ENCODE assay signal across 20 cellular contexts in genomic region chr13:20064128-20064527, GRCh38.
DNase-seq lines count a peak whose midpoint lies in the region; ATAC-seq and TF ChIP-seq lines count a peak whose summit lies in the region.
"Had no signal": no experiment of that assay in that cellular context is flagged by ENCODE, and none has a peak within 500 bp of the region (broad histone marks: within the 10 kb centered on the region; RNA-seq: fewer than 3 reads in every experiment).

No MANE protein-coding gene starts in this region.

- intact Hi-C loops in sciatic nerve (cut with DNase I), result no loop called here

- no peak for TF ChIP-seq POLR2A in NB4 (IDR thresholded peaks at IDR 0.05; ENCODE audit: extremely low read depth, insufficient read length)

- no peak overlapping the region for H3K4me3 ChIP-seq in NB4 (ENCODE audit: low read depth, low read length)
- H3K4me3 ChIP-seq: cardiac muscle cell, heart right ventricle, lung, sigmoid colon, SJCRH30, stomach, upper lobe of left lung had no signal

- no peak for TF ChIP-seq CTCF in NB4 (IDR thresholded peaks at IDR 0.05; ENCODE audit: low read depth, low read length)

- DNase-seq in NK-92 treated with Interleukin-12 subunit alpha and Interleukin-12 subunit beta, amount 100 ng/mL, for 24 hours (lab: John Stamatoyannopoulos, UW), result peak; percentile 18
- DNase-seq in NK-92 (lab: John Stamatoyannopoulos, UW; ENCODE audit: unreplicated experiment), result no peak
- DNase-seq in NB4 (ENCODE audit: low read depth), result peak; percentile 12
- DNase-seq in dermis microvascular lymphatic vessel endothelial cell (ENCODE audit: low read depth in 2 of 2), result peak; percentile 37 to 59
- DNase-seq in non-pigmented ciliary epithelial cell (ENCODE audit: low read depth), result peak; percentile 53
- DNase-seq in NCI-H1417 (lab: John Stamatoyannopoulos, UW), result no peak
- no peak for DNase-seq in medulla oblongata (ENCODE audit: extremely low spot score)
- no peak for DNase-seq in sciatic nerve (ENCODE audit: low spot score)
- DNase-seq: heart right ventricle, islet precursor cell, NCI-H1436, NCI-H69, OCI-M1, sigmoid colon, SJCRH30, stomach, upper lobe of left lung had no signal

- no peak for ATAC-seq in sciatic nerve
- ATAC-seq: esophagus mucosa, heart right ventricle had no signal

Comparison
In these comparisons a context has a peak if more than half of its experiments do, and no peak if none do; other contexts are left out.
1. DNase-seq: peak in NK-92 treated with Interleukin-12 subunit alpha and Interleukin-12 subunit beta, amount 100 ng/mL, for 24 hours (single experiment), NB4 (single experiment), dermis microvascular lymphatic vessel endothelial cell (2 of 2) and non-pigmented ciliary epithelial cell (single experiment); none in NK-92 (single experiment), NCI-H1417 (0 of 3), medulla oblongata (single experiment) and sciatic nerve (single experiment).